8 cellular contexts compared by ENCODE assay signal in the genomic region with DNA sequence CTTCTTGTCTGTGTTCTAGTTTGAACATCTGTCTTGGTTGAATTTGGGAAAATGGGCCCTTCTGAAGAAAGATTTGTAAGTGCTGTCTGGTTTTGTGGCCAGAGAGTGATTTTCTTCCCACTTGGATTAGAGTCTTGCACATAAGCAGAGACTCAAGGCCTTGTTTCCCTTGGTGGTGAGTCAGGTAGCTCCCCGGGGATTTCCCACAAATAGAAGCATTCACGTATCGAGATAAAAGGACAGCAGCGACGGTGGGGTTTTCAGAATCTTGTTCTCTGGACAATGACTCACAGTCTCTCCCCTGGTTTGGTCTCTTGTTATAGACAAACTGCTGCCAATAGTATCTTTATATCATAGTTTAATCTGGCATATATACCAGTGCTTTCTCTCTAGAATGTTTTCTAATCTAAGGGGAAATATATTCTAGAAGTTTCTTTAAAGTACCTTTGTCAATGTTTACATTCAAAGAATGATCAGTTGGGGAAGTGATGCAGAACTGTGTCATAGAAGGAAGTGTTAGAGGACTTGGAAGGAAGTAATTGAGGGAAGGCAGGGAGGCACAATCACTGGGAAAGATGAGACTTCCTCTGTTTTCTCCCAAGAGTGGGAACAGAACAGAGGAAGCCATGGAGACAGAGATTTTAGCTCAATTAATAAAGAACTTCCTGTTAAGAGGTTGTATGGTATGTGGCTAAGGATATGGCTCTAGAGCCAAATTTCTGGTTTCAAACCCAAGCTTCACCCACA. TPM values are rescaled to one million over a fixed set of nuclear protein-coding genes. Genes with fewer than 3 reads are reported as not detected.
DNase-seq lines count a peak whose midpoint lies in the region; TF ChIP-seq lines count a peak whose summit lies in the region.

No MANE protein-coding gene starts in this region.

- DNase-seq in GM03348 (ENCODE audit: low spot score) (peak; percentile 64), T1000 (lab: John Stamatoyannopoulos, UW) (peak; percentile 71), epithelial cell of proximal tubule (ENCODE audit: low read depth) (peak; percentile 89), smooth muscle cell (lab: John Stamatoyannopoulos, UW; ENCODE audit: unreplicated experiment) (no peak), MM.1S (no peak), iPS-NIHi11 (ENCODE audit: low spot score) (no peak), NCI-H1436 treated with DMSO at 0.1 percent for 48 hours (lab: John Stamatoyannopoulos, UW) (no peak), HuH-7.5 (ENCODE audit: low spot score) (no peak)

- H3K4me3 ChIP-seq in epithelial cell of proximal tubule (ENCODE audit: low read depth, low read length) = no peak overlapping the region
- H3K4me3 ChIP-seq in smooth muscle cell = no peak overlapping the region
- H3K4me3 ChIP-seq in MM.1S (ENCODE audit: low read length) = no peak overlapping the region

- H3K4me2 ChIP-seq in smooth muscle cell (peak overlapping the region; percentile 47), MM.1S (ENCODE audit: low read depth, low read length) (no peak overlapping the region)

- H3K27ac ChIP-seq in smooth muscle cell (ENCODE audit: low read depth) (peak overlapping the region; percentile 94), MM.1S (ENCODE audit: low read length) (no peak overlapping the region)

- H3K9me3 ChIP-seq in smooth muscle cell (replicated peaks; ENCODE audit: low read depth) (no peaks in the 10 kb centered on the region), MM.1S (replicated peaks; ENCODE audit: insufficient read depth, low read length) (no peaks in the 10 kb centered on the region)

- H2AFZ ChIP-seq in smooth muscle cell (ENCODE audit: low read depth) = no peak overlapping the region
- H2AFZ ChIP-seq in MM.1S (ENCODE audit: low read length) = no peak overlapping the region

- WGBS in smooth muscle cell (ENCODE audit: low lambda C conversion rate) = 0% methylated on average over 5 of the region's 5 CpGs

- H3K9me2 ChIP-seq in MM.1S (replicated peaks; ENCODE audit: insufficient read depth, low read length) = no peaks in the 10 kb centered on the region

- no peaks in the 10 kb centered on the region for H3K79me2 ChIP-seq in smooth muscle cell (ENCODE audit: low read depth)
- no peaks in the 10 kb centered on the region for H3K79me2 ChIP-seq in MM.1S (ENCODE audit: low read length)

- H4K20me1 ChIP-seq in smooth muscle cell (ENCODE audit: low read depth) (no peaks in the 10 kb centered on the region), MM.1S (ENCODE audit: insufficient read depth, low read length) (no peaks in the 10 kb centered on the region)

- H3K4me1 ChIP-seq in smooth muscle cell (ENCODE audit: low read depth) (peaks cover 19% of the 10 kb centered on the region), MM.1S (ENCODE audit: low read length) (no peaks in the 10 kb centered on the region)

- TF ChIP-seq CTCF in epithelial cell of proximal tubule (conservative IDR thresholded peaks at IDR 0.05; ENCODE audit: low read depth, low read length) (no peak), smooth muscle cell (IDR thresholded peaks at IDR 0.05; ENCODE audit: borderline replicate concordance, insufficient read depth, poor library complexity, severe bottlenecking) (no peak), MM.1S (IDR thresholded peaks at IDR 0.05; ENCODE audit: low read length) (no peak)

- H3K9ac ChIP-seq in smooth muscle cell (ENCODE audit: low read depth) (peak overlapping the region; percentile 77), MM.1S (ENCODE audit: low read length) (no peak overlapping the region)

- peaks cover 3% of the 10 kb centered on the region for H3F3A ChIP-seq in smooth muscle cell (ENCODE audit: low read depth)
- H3F3A ChIP-seq in MM.1S (ENCODE audit: insufficient read depth, low read length) = 0 out of 2 replicates have a peak, but pooled peaks cover under 1% of the 10 kb centered on the region

- H3K36me3 ChIP-seq in smooth muscle cell (ENCODE audit: low read depth) (no peaks in the 10 kb centered on the region), MM.1S (replicated peaks; ENCODE audit: insufficient read depth, low read length) (peaks cover 28% of the 10 kb centered on the region; the same call in 1 of the 2 replicates)

- H3K27me3 ChIP-seq in smooth muscle cell (ENCODE audit: low read depth) = no peaks in the 10 kb centered on the region
- H3K27me3 ChIP-seq in MM.1S (replicated peaks; ENCODE audit: insufficient read depth, low read length) = no peaks in the 10 kb centered on the region

RNA-seq across cellular contexts. Expression of gene POLA2, which starts 18.1 kb away (rescaled TPM):
- total RNA-seq in epithelial cell of proximal tubule (30.2 and 42.9 TPM in 2 replicates), smooth muscle cell (2.5 and 4.4 TPM in 2 replicates)
- polyA plus RNA-seq in smooth muscle cell = 8.4 and 9.2 TPM in 2 replicates

RNA-seq across cellular contexts. Expression of gene CDC42EP2, which starts 34.8 kb away (rescaled TPM):
- total RNA-seq in epithelial cell of proximal tubule = 18.6 and 23.1 TPM in 2 replicates
- total RNA-seq in smooth muscle cell = 0.94 and 4.0 TPM in 2 replicates
- polyA plus RNA-seq in smooth muscle cell = 7.8 and 13.0 TPM in 2 replicates

RNA-seq across cellular contexts. Expression of gene DPF2, which starts 53.8 kb away (rescaled TPM):
- total RNA-seq in epithelial cell of proximal tubule = 34.9 and 44.1 TPM in 2 replicates
- 40.1 and 40.5 TPM in 2 replicates for total RNA-seq in smooth muscle cell
- polyA plus RNA-seq in smooth muscle cell = 69.4 and 82.1 TPM in 2 replicates

Comparison
In these comparisons a context has a peak if more than half of its experiments do, and no peak if none do; other contexts are left out.
1. DNase-seq: peak in GM03348 (single experiment), T1000 (single experiment) and epithelial cell of proximal tubule (single experiment); none in smooth muscle cell (single experiment), MM.1S (single experiment), iPS-NIHi11 (single experiment), NCI-H1436 treated with DMSO at 0.1 percent for 48 hours (single experiment) and HuH-7.5 (single experiment).